2 cellular contexts compared by ENCODE assay signal in the genomic region with DNA sequence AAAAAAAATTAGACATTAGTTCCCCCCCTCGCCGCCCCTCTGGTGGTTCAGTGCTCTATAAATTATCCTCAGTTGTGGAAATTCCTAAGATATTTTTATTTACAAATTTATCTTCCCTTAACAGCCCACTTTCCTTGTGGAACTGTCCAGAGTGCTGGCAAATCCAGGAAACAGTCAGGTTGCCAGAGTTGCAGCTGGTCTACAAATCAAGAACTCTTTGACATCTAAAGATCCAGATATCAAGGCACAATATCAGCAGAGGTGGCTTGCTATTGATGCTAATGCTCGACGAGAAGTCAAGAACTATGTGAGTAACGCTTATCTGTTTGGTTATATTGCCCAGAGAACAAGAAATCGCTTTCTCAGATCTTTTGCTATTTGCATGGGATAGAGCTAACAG.
TF ChIP-seq lines count a peak whose summit lies in the region.

No MANE protein-coding gene starts in this region.

TF ChIP-seq in A549, 52 proteins besides CTCF, POLR2A, EP300 and RAD21:
- TF ChIP-seq, protein P1, sequence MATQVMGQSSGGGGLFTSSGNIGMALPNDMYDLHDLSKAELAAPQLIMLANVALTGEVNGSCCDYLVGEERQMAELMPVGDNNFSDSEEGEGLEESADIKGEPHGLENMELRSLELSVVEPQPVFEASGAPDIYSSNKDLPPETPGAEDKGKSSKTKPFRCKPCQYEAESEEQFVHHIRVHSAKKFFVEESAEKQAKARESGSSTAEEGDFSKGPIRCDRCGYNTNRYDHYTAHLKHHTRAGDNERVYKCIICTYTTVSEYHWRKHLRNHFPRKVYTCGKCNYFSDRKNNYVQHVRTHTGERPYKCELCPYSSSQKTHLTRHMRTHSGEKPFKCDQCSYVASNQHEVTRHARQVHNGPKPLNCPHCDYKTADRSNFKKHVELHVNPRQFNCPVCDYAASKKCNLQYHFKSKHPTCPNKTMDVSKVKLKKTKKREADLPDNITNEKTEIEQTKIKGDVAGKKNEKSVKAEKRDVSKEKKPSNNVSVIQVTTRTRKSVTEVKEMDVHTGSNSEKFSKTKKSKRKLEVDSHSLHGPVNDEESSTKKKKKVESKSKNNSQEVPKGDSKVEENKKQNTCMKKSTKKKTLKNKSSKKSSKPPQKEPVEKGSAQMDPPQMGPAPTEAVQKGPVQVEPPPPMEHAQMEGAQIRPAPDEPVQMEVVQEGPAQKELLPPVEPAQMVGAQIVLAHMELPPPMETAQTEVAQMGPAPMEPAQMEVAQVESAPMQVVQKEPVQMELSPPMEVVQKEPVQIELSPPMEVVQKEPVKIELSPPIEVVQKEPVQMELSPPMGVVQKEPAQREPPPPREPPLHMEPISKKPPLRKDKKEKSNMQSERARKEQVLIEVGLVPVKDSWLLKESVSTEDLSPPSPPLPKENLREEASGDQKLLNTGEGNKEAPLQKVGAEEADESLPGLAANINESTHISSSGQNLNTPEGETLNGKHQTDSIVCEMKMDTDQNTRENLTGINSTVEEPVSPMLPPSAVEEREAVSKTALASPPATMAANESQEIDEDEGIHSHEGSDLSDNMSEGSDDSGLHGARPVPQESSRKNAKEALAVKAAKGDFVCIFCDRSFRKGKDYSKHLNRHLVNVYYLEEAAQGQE (IDR thresholded peaks at IDR 0.05), result peak; percentile 85
- no peak for TF ChIP-seq ZFP36 (IDR thresholded peaks at IDR 0.05; ENCODE audit: borderline replicate concordance, partially characterized antibody)

TF ChIP-seq in GM23338, 12 proteins besides CTCF, POLR2A, EP300 and RAD21 (continued from another document):
- TF ChIP-seq, protein P1 (IDR thresholded peaks at IDR 0.05; ENCODE audit: unreplicated experiment), result peak; percentile 55
- TF ChIP-seq EZH2phosphoT487 (IDR thresholded peaks at IDR 0.05; ENCODE audit: unreplicated experiment) (no peak), ZNF114 (CRISPR knock-in tag; IDR thresholded peaks at IDR 0.05) (no peak)
